In the genomic region with DNA sequence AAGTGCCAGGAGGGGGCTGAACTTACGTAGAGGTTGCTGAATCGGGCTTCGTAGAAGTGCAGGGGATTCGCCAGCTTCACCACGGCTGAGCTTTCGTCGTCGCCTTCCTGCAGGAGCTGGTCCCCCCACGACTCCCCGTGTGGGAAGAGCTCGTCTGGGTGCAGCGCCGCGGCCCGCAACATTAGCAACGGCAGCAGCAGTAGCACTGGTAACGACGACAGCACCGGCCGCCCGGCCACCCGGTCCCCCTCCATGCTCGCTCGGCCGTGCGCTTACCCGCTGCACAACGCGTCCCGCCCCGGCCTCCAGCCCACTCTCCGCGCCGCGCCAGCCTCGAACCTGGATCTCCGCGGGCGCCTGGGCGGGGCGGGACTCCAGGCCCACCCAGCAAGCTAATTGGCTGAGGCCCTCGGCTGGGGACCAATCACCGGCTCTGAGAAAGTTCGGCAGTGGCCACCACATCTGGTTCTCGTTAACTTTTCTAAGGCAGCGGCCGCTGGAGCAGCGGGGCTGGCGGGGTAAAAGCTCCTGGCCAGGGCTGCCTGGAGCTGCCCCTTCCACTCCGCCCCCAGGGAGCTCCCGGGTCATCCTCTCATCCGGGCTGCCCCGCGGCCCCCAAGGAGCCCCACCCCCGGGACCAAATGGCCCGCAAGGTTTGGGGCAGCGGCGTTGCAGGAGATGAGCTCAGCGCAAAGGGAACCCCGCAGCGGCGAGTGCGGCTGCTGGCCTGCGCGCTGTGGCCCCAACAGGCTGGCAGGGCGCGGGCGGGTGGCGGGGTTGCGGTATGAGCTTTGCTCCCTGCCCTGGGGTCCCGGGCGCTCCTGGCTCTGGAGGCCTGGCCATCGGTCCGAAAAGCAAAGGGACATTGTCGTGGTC, we compare ENCODE assay signal across 8 cellular contexts. TPM values are rescaled to one million over a fixed set of nuclear protein-coding genes. Genes with fewer than 3 reads are reported as not detected.
A peak's percentile ranks its signal among the peaks of the same experiment; 100 is the strongest.
DNase-seq lines count a peak whose midpoint lies in the region; ATAC-seq and TF ChIP-seq lines count a peak whose summit lies in the region.

A gene with protein sequence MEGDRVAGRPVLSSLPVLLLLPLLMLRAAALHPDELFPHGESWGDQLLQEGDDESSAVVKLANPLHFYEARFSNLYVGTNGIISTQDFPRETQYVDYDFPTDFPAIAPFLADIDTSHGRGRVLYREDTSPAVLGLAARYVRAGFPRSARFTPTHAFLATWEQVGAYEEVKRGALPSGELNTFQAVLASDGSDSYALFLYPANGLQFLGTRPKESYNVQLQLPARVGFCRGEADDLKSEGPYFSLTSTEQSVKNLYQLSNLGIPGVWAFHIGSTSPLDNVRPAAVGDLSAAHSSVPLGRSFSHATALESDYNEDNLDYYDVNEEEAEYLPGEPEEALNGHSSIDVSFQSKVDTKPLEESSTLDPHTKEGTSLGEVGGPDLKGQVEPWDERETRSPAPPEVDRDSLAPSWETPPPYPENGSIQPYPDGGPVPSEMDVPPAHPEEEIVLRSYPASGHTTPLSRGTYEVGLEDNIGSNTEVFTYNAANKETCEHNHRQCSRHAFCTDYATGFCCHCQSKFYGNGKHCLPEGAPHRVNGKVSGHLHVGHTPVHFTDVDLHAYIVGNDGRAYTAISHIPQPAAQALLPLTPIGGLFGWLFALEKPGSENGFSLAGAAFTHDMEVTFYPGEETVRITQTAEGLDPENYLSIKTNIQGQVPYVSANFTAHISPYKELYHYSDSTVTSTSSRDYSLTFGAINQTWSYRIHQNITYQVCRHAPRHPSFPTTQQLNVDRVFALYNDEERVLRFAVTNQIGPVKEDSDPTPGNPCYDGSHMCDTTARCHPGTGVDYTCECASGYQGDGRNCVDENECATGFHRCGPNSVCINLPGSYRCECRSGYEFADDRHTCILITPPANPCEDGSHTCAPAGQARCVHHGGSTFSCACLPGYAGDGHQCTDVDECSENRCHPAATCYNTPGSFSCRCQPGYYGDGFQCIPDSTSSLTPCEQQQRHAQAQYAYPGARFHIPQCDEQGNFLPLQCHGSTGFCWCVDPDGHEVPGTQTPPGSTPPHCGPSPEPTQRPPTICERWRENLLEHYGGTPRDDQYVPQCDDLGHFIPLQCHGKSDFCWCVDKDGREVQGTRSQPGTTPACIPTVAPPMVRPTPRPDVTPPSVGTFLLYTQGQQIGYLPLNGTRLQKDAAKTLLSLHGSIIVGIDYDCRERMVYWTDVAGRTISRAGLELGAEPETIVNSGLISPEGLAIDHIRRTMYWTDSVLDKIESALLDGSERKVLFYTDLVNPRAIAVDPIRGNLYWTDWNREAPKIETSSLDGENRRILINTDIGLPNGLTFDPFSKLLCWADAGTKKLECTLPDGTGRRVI (N-terminal part only) (minus strand): TSS at position 319 of the 876 bp plus-strand sequence. CDS start 65 bp downstream, at position 254.

- no peaks in the 10 kb centered on the region for H3K9me3 Mint-ChIP-seq in activated naive CD8-positive, alpha-beta T cell treated with anti-CD3 and anti-CD28 coated beads for 36 hours

- no peaks in the 10 kb centered on the region for H3K79me1 ChIP-seq in neuronal stem cell (ENCODE audit: low read depth, low read length)

- peak; percentile 31 for DNase-seq in GM12865 (ENCODE audit: low read depth)
- DNase-seq in NCI-H524 (lab: John Stamatoyannopoulos, UW) = peak; percentile 62 to 80
- peak; percentile 65 for DNase-seq in activated naive CD8-positive, alpha-beta T cell treated with anti-CD3 and anti-CD28 coated beads for 36 hours
- DNase-seq in head of caudate nucleus = peak in 41 of 42 donors; percentile 23 to 84 (median 67)
- peak; percentile 89 for DNase-seq in neuronal stem cell (ENCODE audit: low spot score)
- DNase-seq in transverse colon = peak; percentile 82
- no peak for DNase-seq in middle frontal gyrus (ENCODE audit: extremely low spot score, low spot score)

- H3K9ac ChIP-seq in neuronal stem cell (ENCODE audit: low read depth, low read length, poor library complexity) = peak within 1 kb of the TSS; percentile 94

- in situ Hi-C loops in transverse colon (cut with MboI; ENCODE audit: low pct_ligation_motif_present in 1 of 4, low pct_unique_long_range_greater_than_20kb in 1 of 4, low sequenced_read_pairs in 3 of 4) = no loop called here

- H3K36me3 ChIP-seq in neuronal stem cell (replicated peaks in 1 of 2; ENCODE audit: control insufficient read depth in 2 of 2, insufficient read depth in 2 of 2, low read length in 2 of 2) (no peaks in the 10 kb centered on the region), transverse colon (no peaks in the 10 kb centered on the region)

- peaks cover 17% of the 10 kb centered on the region for H3K4me1 Mint-ChIP-seq in activated naive CD8-positive, alpha-beta T cell treated with anti-CD3 and anti-CD28 coated beads for 36 hours

- peak within 1 kb of the TSS; percentile 17 for H3K23ac ChIP-seq in neuronal stem cell (ENCODE audit: low read depth, low read length, poor library complexity)

- TF ChIP-seq CTCF in GM12865 (IDR thresholded peaks at IDR 0.05; ENCODE audit: insufficient read depth, low read depth, low read length, missing control alignments) = no peak
- peak in 1 of 5 experiments; percentile 7 for TF ChIP-seq CTCF in transverse colon (IDR thresholded peaks at IDR 0.05)

- peak within 1 kb of the TSS; percentile 34 for H2BK15ac ChIP-seq in neuronal stem cell (ENCODE audit: low read length)

- H2BK120ac ChIP-seq in neuronal stem cell (ENCODE audit: low read depth, low read length) = peak within 1 kb of the TSS; percentile 0

- ATAC-seq in HG03139 (IDR thresholded peaks at IDR 0.05; ENCODE audit: unreplicated experiment) = no peak

- H3K27ac ChIP-seq in neuronal stem cell (replicated peaks; ENCODE audit: low read length) = no peak within 1 kb of the TSS
- H3K27ac ChIP-seq in transverse colon = peak within 1 kb of the TSS; percentile 76 to 90 (median 81)

- peaks cover 57% of the 10 kb centered on the region for H3K27me3 Mint-ChIP-seq in activated naive CD8-positive, alpha-beta T cell treated with anti-CD3 and anti-CD28 coated beads for 36 hours

- no peak within 1 kb of the TSS for H2AK5ac ChIP-seq in neuronal stem cell (ENCODE audit: low read depth, low read length)

- H3K4me1 ChIP-seq in neuronal stem cell (ENCODE audit: control insufficient read depth in 2 of 2, insufficient read depth in 1 of 2, low read depth in 1 of 2, low read length in 2 of 2) (peaks cover 7 to 13% of the 10 kb centered on the region in 2 donors), transverse colon (peaks cover 3 to 22% (median 18%) of the 10 kb centered on the region in 4 donors)

- H3K27me3 ChIP-seq in neuronal stem cell (ENCODE audit: control insufficient read depth in 3 of 3, insufficient read depth in 3 of 3, low read depth in 1 of 3, low read length in 3 of 3) = peaks cover 4 to 19% (median 14%) of the 10 kb centered on the region in 3 experiments
- peaks cover 16% of the 10 kb centered on the region for H3K27me3 ChIP-seq in transverse colon

- H3K27ac Mint-ChIP-seq in activated naive CD8-positive, alpha-beta T cell treated with anti-CD3 and anti-CD28 coated beads for 36 hours = no peak within 1 kb of the TSS

- H3K4me2 ChIP-seq in neuronal stem cell (ENCODE audit: insufficient read depth, low read length, poor library complexity, severe bottlenecking) = peak within 1 kb of the TSS; percentile 94

- peak within 1 kb of the TSS; percentile 99 for H2AFZ ChIP-seq in neuronal stem cell (ENCODE audit: low read length)

- no peaks in the 10 kb centered on the region for H3K9me3 ChIP-seq in neuronal stem cell (replicated peaks in 1 of 2; ENCODE audit: control insufficient read depth in 2 of 2, insufficient read depth in 1 of 2, low read depth in 1 of 2, low read length in 2 of 2)
- no peaks in the 10 kb centered on the region for H3K9me3 ChIP-seq in transverse colon

- peak within 1 kb of the TSS; percentile 96 for H3K18ac ChIP-seq in neuronal stem cell (ENCODE audit: low read length)

- H3K14ac ChIP-seq in neuronal stem cell (ENCODE audit: low read length) = peak within 1 kb of the TSS; percentile 49

- intact Hi-C loops in head of caudate nucleus (cut with DNase I) = no loop called here
- intact Hi-C loops in transverse colon (cut with DNase I; ENCODE audit: low total_unique reads) = loop anchor here (2.0 kb wide), 1 partner anchor 72 kb away; no protein-coding TSS in a partner anchor

- H3K36me3 Mint-ChIP-seq in activated naive CD8-positive, alpha-beta T cell treated with anti-CD3 and anti-CD28 coated beads for 36 hours = no peaks in the 10 kb centered on the region

- H3K4me3 Mint-ChIP-seq in activated naive CD8-positive, alpha-beta T cell treated with anti-CD3 and anti-CD28 coated beads for 36 hours = peak within 1 kb of the TSS; percentile 55

- no peak for TF ChIP-seq EP300 in transverse colon (IDR thresholded peaks at IDR 0.05; ENCODE audit: low read depth)

- no peak within 1 kb of the TSS for H2BK12ac ChIP-seq in neuronal stem cell (ENCODE audit: low read length)

- H2BK5ac ChIP-seq in neuronal stem cell (ENCODE audit: low read length) = peak within 1 kb of the TSS; percentile 7

- peak; percentile 38 for TF ChIP-seq POLR2A in transverse colon (IDR thresholded peaks at IDR 0.05)

- no peak within 1 kb of the TSS for H4K8ac ChIP-seq in neuronal stem cell (ENCODE audit: low read depth, low read length)

- no peak within 1 kb of the TSS for H4K91ac ChIP-seq in neuronal stem cell (ENCODE audit: low read depth, low read length, poor library complexity)

- no CpG with 5 or more reads among the region's 75 CpGs for WGBS in neuronal stem cell (ENCODE audit: extremely low coverage in 2 of 2, insufficient read length in 2 of 2, insufficient replicate concordance in 1 of 2), 2 donors
- 2% methylated on average over 48 of the region's 75 CpGs; no CpG with 5 or more reads in 1 of the 2 donors for WGBS in transverse colon (ENCODE audit: low coverage in 1 of 2), 2 donors

- H3K4me3 ChIP-seq in GM12865 (ENCODE audit: low read depth, low read length) (peak within 1 kb of the TSS; percentile 35), neuronal stem cell (ENCODE audit: low read length in 2 of 2) (peak within 1 kb of the TSS; percentile 72 to 94), transverse colon (peak within 1 kb of the TSS; percentile 52 to 85 (median 62))

- no peak within 1 kb of the TSS for H3K4ac ChIP-seq in neuronal stem cell (ENCODE audit: low read length)

RNA-seq across cellular contexts. Expression of the gene that starts here (rescaled TPM):
- not detected for total RNA-seq in activated naive CD8-positive, alpha-beta T cell treated with anti-CD3 and anti-CD28 coated beads for 36 hours
- polyA plus RNA-seq in neuronal stem cell (2013, experiment 1 of 2) = 8.2 TPM
- 8.4 TPM for polyA plus RNA-seq in neuronal stem cell (2013, experiment 2 of 2)
- total RNA-seq in transverse colon = 10 to 100 TPM in 3 of 4 donors, 1 to 10 TPM in 1; 8.3 to 62.7 (median 27.4) TPM

Comparison
In these comparisons a context has a peak if more than half of its experiments do, and no peak if none do; other contexts are left out.
1. RNA of the gene that starts here (total RNA-seq): 8.3 to 62.7 TPM in transverse colon; not detected in activated naive CD8-positive, alpha-beta T cell treated with anti-CD3 and anti-CD28 coated beads for 36 hours; every median in the first group is over 4 times any median in the second.
2. Peak in DNase-seq in activated naive CD8-positive, alpha-beta T cell treated with anti-CD3 and anti-CD28 coated beads for 36 hours; RNA of the gene not detected or under 1 TPM.
3. Peak in every context shown above with its lines, with median percentiles within 50 percentile points of each other: H3K4me3 ChIP-seq.